Comparison of ENCODE assay signal across 20 cellular contexts in the genomic region with DNA sequence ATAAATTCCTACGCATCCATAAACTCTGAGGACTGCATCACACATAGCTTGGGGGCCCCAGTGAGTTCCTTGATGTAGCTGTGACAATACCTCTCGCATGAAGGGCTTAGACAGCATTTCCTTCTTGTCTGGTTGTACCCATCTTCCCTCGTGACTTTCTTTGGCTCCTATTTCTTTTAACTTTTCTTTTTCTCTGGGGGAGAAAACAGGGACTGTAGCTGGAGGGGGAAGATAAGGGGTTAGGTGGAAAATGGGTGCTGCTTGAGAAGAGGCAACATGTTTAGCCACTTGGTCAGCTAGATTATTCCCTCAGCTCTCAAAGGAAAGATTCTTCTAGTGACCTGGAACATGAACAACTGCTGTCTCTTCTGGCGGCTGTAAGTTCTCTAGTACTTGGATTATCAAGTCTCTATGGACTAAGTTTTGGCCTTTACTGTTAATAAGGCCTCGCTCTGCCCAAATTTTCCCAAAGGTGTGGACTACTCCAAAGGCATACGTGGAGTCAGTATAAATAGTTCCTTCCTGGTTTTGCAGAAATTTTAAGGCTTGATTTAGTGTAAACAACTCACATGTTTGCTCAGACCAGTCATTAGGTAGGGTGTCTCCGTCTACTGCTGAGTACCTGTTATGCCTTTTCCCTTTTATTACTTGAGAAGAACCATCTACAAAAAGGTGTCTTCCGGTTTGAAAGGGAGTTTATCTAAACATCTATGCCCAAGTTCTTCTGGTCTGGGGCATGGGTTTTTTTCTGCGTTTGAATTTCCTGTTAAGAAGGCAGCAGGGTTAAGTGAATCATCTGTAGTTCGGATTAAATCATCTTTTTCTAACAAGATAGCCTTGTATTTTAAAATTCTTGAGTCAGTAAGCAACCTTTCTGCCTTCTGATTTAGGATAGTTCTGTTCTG. TPM values are rescaled to one million over a fixed set of nuclear protein-coding genes. Genes with fewer than 3 reads are reported as not detected.
A peak's percentile ranks its signal among the peaks of the same experiment; 100 is the strongest.
DNase-seq lines count a peak whose midpoint lies in the region; ATAC-seq lines count a peak whose summit lies in the region.
"Had no signal": no experiment of that assay in that cellular context is flagged by ENCODE, and none has a peak within 500 bp of the region (broad histone marks: within the 10 kb centered on the region; RNA-seq: fewer than 3 reads in every experiment).

No MANE protein-coding gene starts in this region.

- H3K36me3 ChIP-seq in CD4-positive, alpha-beta memory T cell (ENCODE audit: insufficient read depth, low read length): no peaks in the 10 kb centered on the region
- H3K36me3 ChIP-seq: cardiac muscle cell, pancreas, thyroid gland had no signal

- peak overlapping the region; percentile 1 to 78 (median 57) for H3K4me3 Mint-ChIP-seq in CD4-positive, alpha-beta memory T cell
- H3K4me3 Mint-ChIP-seq: B cell had no signal

- H3K9me3 ChIP-seq in CD4-positive, alpha-beta memory T cell (ENCODE audit: control insufficient read depth in 1 of 2, low read length in 2 of 2): no peaks in the 10 kb centered on the region
- H3K9me3 ChIP-seq: pancreas, thyroid gland had no signal

- H3K27me3 Mint-ChIP-seq in CD4-positive, alpha-beta memory T cell: peaks cover 2 to 3% of the 10 kb centered on the region in 2 donors

- intact Hi-C loops in CD4-positive, alpha-beta memory T cell (cut with micrococcal nuclease): loop anchor here (5.0 kb wide), 1 partner anchor 41 kb away; no protein-coding TSS in a partner anchor

- peak overlapping the region; percentile 73 to 88 (median 81) for H3K27ac Mint-ChIP-seq in CD4-positive, alpha-beta memory T cell
- peak overlapping the region; percentile 27 to 80 for H3K27ac Mint-ChIP-seq in activated naive CD4-positive, alpha-beta T cell treated with anti-CD3 and anti-CD28 coated beads, Interleukin-2, amount 50 U/mL, for 72 hours
- H3K27ac Mint-ChIP-seq: B cell had no signal

- H3K4me1 ChIP-seq in CD4-positive, alpha-beta memory T cell (ENCODE audit: insufficient read depth, low read length): peaks cover 18% of the 10 kb centered on the region
- H3K4me1 ChIP-seq: pancreas, thyroid gland had no signal

- H3K36me3 Mint-ChIP-seq in CD4-positive, alpha-beta memory T cell: peaks cover 0 to 7% of the 10 kb centered on the region in 2 donors
- H3K36me3 Mint-ChIP-seq in activated naive CD4-positive, alpha-beta T cell treated with anti-CD3 and anti-CD28 coated beads, Interleukin-2, amount 50 U/mL, for 72 hours: peaks cover 6 to 20% of the 10 kb centered on the region in 2 donors

- no peak overlapping the region for H3K4me3 ChIP-seq in CD4-positive, alpha-beta memory T cell (ENCODE audit: low read length in 2 of 2)
- H3K4me3 ChIP-seq: cardiac muscle cell, pancreas, thyroid gland had no signal

- peak; percentile 30 to 82 for ATAC-seq in activated naive CD4-positive, alpha-beta T cell treated with anti-CD3 and anti-CD28 coated beads, Interleukin-2, amount 50 U/mL, for 72 hours
- no peak for ATAC-seq in GM21723 (IDR thresholded peaks at IDR 0.05; ENCODE audit: unreplicated experiment)
- ATAC-seq: left ventricle myocardium superior, pancreas had no signal

- no peak overlapping the region for H3K27ac ChIP-seq in CD4-positive, alpha-beta memory T cell (ENCODE audit: low read depth, low read length)
- H3K27ac ChIP-seq: cardiac muscle cell, pancreas, thyroid gland had no signal

- POLR2A ChIA-PET in CD4-positive, alpha-beta memory T cell (lab: Charles Lee; ENCODE audit: partially characterized antibody): interaction anchor here (0.8 kb wide), 1 partner anchor 21 kb away, joined by 3 read pairs; the partner anchor contains the start of gene ATG7

- H3K27me3 ChIP-seq in CD4-positive, alpha-beta memory T cell (ENCODE audit: insufficient read depth, low read length): no peaks in the 10 kb centered on the region
- H3K27me3 ChIP-seq: cardiac muscle cell, pancreas, thyroid gland had no signal

- H3K9me3 Mint-ChIP-seq in CD4-positive, alpha-beta memory T cell: peaks cover 0 to 6% (median 1%) of the 10 kb centered on the region in 8 donors
- H3K9me3 Mint-ChIP-seq in activated naive CD4-positive, alpha-beta T cell treated with anti-CD3 and anti-CD28 coated beads, Interleukin-2, amount 50 U/mL, for 72 hours: peaks cover 0 to 12% of the 10 kb centered on the region in 2 donors

- CTCF ChIA-PET in CD4-positive, alpha-beta memory T cell (lab: Charles Lee; ENCODE audit: partially characterized antibody): no interaction called here

- H3K4me1 Mint-ChIP-seq in CD4-positive, alpha-beta memory T cell: peaks cover 12 to 33% (median 19%) of the 10 kb centered on the region in 4 donors
- H3K4me1 Mint-ChIP-seq: B cell had no signal

- DNase-seq in CD4-positive, alpha-beta memory T cell: peak in 4 of 5 donors; percentile 16 to 31 (median 24)
- DNase-seq in ELR (ENCODE audit: low read depth): peak; percentile 32
- no peak for DNase-seq in activated naive CD4-positive, alpha-beta T cell treated with anti-CD3 and anti-CD28 coated beads, Interleukin-2, amount 50 U/mL, for 72 hours (ENCODE audit: low spot score in 2 of 2)
- DNase-seq in iris pigment epithelial cell (ENCODE audit: low read depth): peak; percentile 36
- no peak for DNase-seq in NCI-H2171 treated with DMSO at 0.1 percent for 48 hours (lab: John Stamatoyannopoulos, UW)
- DNase-seq in stimulated activated CD4-positive, alpha-beta T cell treated with anti-CD3 and anti-CD28 coated beads, Interleukin-12 subunit alpha, Interleukin-12 subunit beta, amount 100 ng/mL, for 4 hours: no peak
- DNase-seq: activated CD8-positive, alpha-beta memory T cell treated with anti-CD3 and anti-CD28 coated beads for 24 hours; DMS 273 treated with DMSO at 0.1 percent for 48 hours; effector CD4-positive, alpha-beta T cell; left ventricle myocardium superior; MM.1S; NCI-H187; NCI-H446; pancreas; SIG-M5; stimulated activated CD4-positive, alpha-beta T cell treated with anti-CD3 and anti-CD28 coated beads, Interleukin-4, amount 100 ng/mL, for 1 hour; thyroid gland had no signal

RNA-seq across cellular contexts. Expression of gene ATG7, which starts 21.0 kb away (rescaled TPM):
- 10 to 100 TPM; 32.5 to 32.8 TPM for total RNA-seq in CD4-positive, alpha-beta memory T cell
- polyA plus RNA-seq in CD4-positive, alpha-beta memory T cell: 10 to 100 TPM; 16.9 to 23.0 TPM
- total RNA-seq in activated naive CD4-positive, alpha-beta T cell treated with anti-CD3 and anti-CD28 coated beads, Interleukin-2, amount 50 U/mL, for 72 hours: 10 to 100 TPM; 23.5 to 36.6 TPM

Comparison
In these comparisons a context has a peak if more than half of its experiments do, and no peak if none do; other contexts are left out.
1. DNase-seq: peak in CD4-positive, alpha-beta memory T cell (4 of 5), ELR (single experiment) and iris pigment epithelial cell (single experiment); none in activated naive CD4-positive, alpha-beta T cell treated with anti-CD3 and anti-CD28 coated beads, Interleukin-2, amount 50 U/mL, for 72 hours (0 of 2), NCI-H2171 treated with DMSO at 0.1 percent for 48 hours (single experiment) and stimulated activated CD4-positive, alpha-beta T cell treated with anti-CD3 and anti-CD28 coated beads, Interleukin-12 subunit alpha, Interleukin-12 subunit beta, amount 100 ng/mL, for 4 hours (single experiment).